7 cellular contexts compared by ENCODE assay signal in the genomic region with DNA sequence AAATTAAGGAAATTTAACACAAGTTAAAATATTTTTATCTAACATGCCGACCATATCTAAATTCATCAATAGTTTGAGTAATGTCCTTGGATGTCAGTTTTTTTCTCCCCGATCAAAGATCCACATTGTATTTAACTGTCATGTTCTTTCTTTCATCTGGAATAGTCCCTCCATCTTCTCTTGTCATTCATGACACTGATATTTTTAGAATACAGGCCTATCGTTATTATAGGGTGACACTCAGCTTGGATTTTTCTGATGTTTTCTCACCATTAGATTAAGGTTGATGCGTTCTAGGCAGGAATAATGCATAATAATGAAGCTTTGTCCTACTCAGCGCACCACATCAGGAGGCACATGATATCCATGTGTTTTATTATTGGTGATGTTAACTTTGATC. TPM values are rescaled to one million over a fixed set of nuclear protein-coding genes. Genes with fewer than 3 reads are reported as not detected.
"Had no signal": no experiment of that assay in that cellular context is flagged by ENCODE, and none has a peak within 500 bp of the region (broad histone marks: within the 10 kb centered on the region; RNA-seq: fewer than 3 reads in every experiment).

No MANE protein-coding gene starts in this region.

- H3K27ac ChIP-seq: HL-60 had no signal

- ATAC-seq: HepG2, K562 had no signal

- DNase-seq: IMR-90, KBM-7 had no signal

- H3K4me3 ChIP-seq: K562 had no signal

- H3K36me3 Mint-ChIP-seq: IgD-negative memory B cell had no signal

- H3K27me3 Mint-ChIP-seq: IgD-negative memory B cell had no signal

- H3K27ac Mint-ChIP-seq: IgD-negative memory B cell had no signal

- H3K4me3 Mint-ChIP-seq: IgD-negative memory B cell had no signal

RNA-seq across cellular contexts. Expression of a gene that starts 13.2 kb away (rescaled TPM):
- total RNA-seq: HT-29 had no signal
- polyA plus RNA-seq: IgD-negative memory B cell had no signal
